8 cellular contexts compared by ENCODE assay signal in genomic region chr11:17389205-17389956, GRCh38. TPM values are rescaled to one million over a fixed set of nuclear protein-coding genes. Genes with fewer than 3 reads are reported as not detected.
DNase-seq lines count a peak whose midpoint lies in the region; ATAC-seq, FAIRE-seq and TF ChIP-seq lines count a peak whose summit lies in the region.

No MANE protein-coding gene starts in this region.

- H3K4me2 ChIP-seq in keratinocyte (ENCODE audit: control insufficient read depth, extremely low read depth, insufficient read depth, low read depth, low read length) = peak overlapping the region; percentile 58

- peaks cover 20% of the 10 kb centered on the region for H3K27me3 Mint-ChIP-seq in WTC11 (ENCODE audit: low read depth)

- peaks cover 6% of the 10 kb centered on the region for H3K4me1 Mint-ChIP-seq in WTC11

- no peaks in the 10 kb centered on the region for H3K9me1 ChIP-seq in keratinocyte (ENCODE audit: control insufficient read depth, extremely low read depth, insufficient read depth, low read length)

- FAIRE-seq in bronchial epithelial cell (lab: Jason Lieb, UNC) (no peak), keratinocyte (lab: Jason Lieb, UNC) (no peak), RCC 7860 (lab: Jason Lieb, UNC) (no peak)

- H3K4me3 Mint-ChIP-seq in WTC11 = peak overlapping the region; percentile 67

- peak; percentile 80 for TF ChIP-seq CTCF in GM12875 (IDR thresholded peaks at IDR 0.05; ENCODE audit: borderline replicate concordance, insufficient read depth, low read depth, low read length)
- TF ChIP-seq CTCF in WTC11 (IDR thresholded peaks at IDR 0.05) = peak; percentile 77
- TF ChIP-seq CTCF in bronchial epithelial cell (IDR thresholded peaks at IDR 0.05; ENCODE audit: insufficient read depth, low read length, severe bottlenecking) = peak; percentile 59
- peak in 2 of 3 experiments; percentile 63 to 65 for TF ChIP-seq CTCF in keratinocyte (optimal IDR thresholded peaks at IDR 0.05 in 1 of 3, IDR thresholded peaks at IDR 0.05 in 1 of 3, conservative IDR thresholded peaks at IDR 0.05 in 1 of 3; ENCODE audit: extremely low read depth in 1 of 3, insufficient read depth in 2 of 3, low read length in 3 of 3)

- H3K4me1 ChIP-seq in keratinocyte (ENCODE audit: control insufficient read depth, extremely low read depth, insufficient read depth, low read length) = no peaks in the 10 kb centered on the region

- CTCF ChIA-PET in WTC11 (lab: Charles Lee) = interaction anchor here (0.6 to 2.5 kb wide), 28 partner anchors 10 to 1721 kb away, joined by 3 to 31 read pairs (median 5); partner anchors contain the start of genes ABCC8, MYOD1 and OTOG

- no peaks in the 10 kb centered on the region for H3K9me3 Mint-ChIP-seq in WTC11

- peak overlapping the region; percentile 31 for H3K4me3 ChIP-seq in GM12875 (ENCODE audit: low read depth, low read length)
- H3K4me3 ChIP-seq in bronchial epithelial cell (ENCODE audit: low read depth, low read length) = peak overlapping the region; percentile 42
- H3K4me3 ChIP-seq in keratinocyte (ENCODE audit: control insufficient read depth in 2 of 3, extremely low read depth in 1 of 3, insufficient read depth in 2 of 3, low read depth in 1 of 3, low read length in 3 of 3) = peak overlapping the region; percentile 34 to 55 (median 38)

- H3K27ac Mint-ChIP-seq in WTC11 = no peak overlapping the region

- H3K27me3 ChIP-seq in bronchial epithelial cell (ENCODE audit: control insufficient read depth, insufficient read depth, low read length) (no peaks in the 10 kb centered on the region), keratinocyte (ENCODE audit: control insufficient read depth, extremely low read depth, insufficient read depth, low read length) (peaks cover 13% of the 10 kb centered on the region)

- no peak overlapping the region for H3K9ac ChIP-seq in keratinocyte (ENCODE audit: control insufficient read depth, extremely low read depth, insufficient read depth, low read length)

- POLR2A ChIA-PET in WTC11 (lab: Charles Lee) = interaction anchor here (0.6 to 0.7 kb wide), 4 partner anchors 80 to 465 kb away, joined by 3 to 6 read pairs (median 4); no protein-coding TSS in a partner anchor

- peaks cover 10% of the 10 kb centered on the region; the same call in 1 of the 2 replicates for H3K36me3 Mint-ChIP-seq in WTC11

- peak; percentile 87 to 90 for DNase-seq in NCI-H2081 (lab: John Stamatoyannopoulos, UW)
- peak; percentile 84 for DNase-seq in WTC11 (ENCODE audit: low spot score)
- DNase-seq in bronchial epithelial cell (ENCODE audit: low read depth) = peak; percentile 39
- DNase-seq in keratinocyte (ENCODE audit: low read depth, low spot score) = no peak
- peak; percentile 44 to 67 for DNase-seq in stimulated activated CD4-positive, alpha-beta T cell treated with anti-CD3 and anti-CD28 coated beads, Interleukin-15, amount 100 ng/mL, for 48 hours (ENCODE audit: low read depth in 2 of 2)
- DNase-seq in RCC 7860 (ENCODE audit: low spot score) = no peak

- no peaks in the 10 kb centered on the region for H3K9me3 ChIP-seq in keratinocyte (ENCODE audit: control insufficient read depth, low read depth, low read length)

- no peaks in the 10 kb centered on the region for H3K79me2 ChIP-seq in keratinocyte (ENCODE audit: control insufficient read depth, insufficient read depth, low read length)

- H2AFZ ChIP-seq in keratinocyte (ENCODE audit: control insufficient read depth, low read length) = peak overlapping the region; percentile 52

- H4K20me1 ChIP-seq in keratinocyte (ENCODE audit: control insufficient read depth, extremely low read depth, insufficient read depth, low read length) = no peaks in the 10 kb centered on the region

- H3K27ac ChIP-seq in keratinocyte (ENCODE audit: control insufficient read depth, insufficient read depth, low read length) = no peak overlapping the region

- ATAC-seq in HG02943 (IDR thresholded peaks at IDR 0.05; ENCODE audit: low read depth, unreplicated experiment) (peak; percentile 61), WTC11 (peak; percentile 69)

- dilution Hi-C loops in keratinocyte (cut with MboI; ENCODE audit: extremely low pct_ligation_motif_present, low sequenced_read_pairs) = no loop called here

- H3K36me3 ChIP-seq in bronchial epithelial cell (ENCODE audit: control insufficient read depth, insufficient read depth, low read length) (no peaks in the 10 kb centered on the region), keratinocyte (ENCODE audit: control insufficient read depth in 2 of 2, extremely low read depth in 1 of 2, insufficient read depth in 2 of 2, low read length in 2 of 2) (no peaks in the 10 kb centered on the region)

TF ChIP-seq in WTC11, 78 proteins besides CTCF, POLR2A, EP300 and RAD21 (continues in another document):
- TF ChIP-seq NFATC4 (CRISPR knock-in tag; IDR thresholded peaks at IDR 0.05) = no peak
- TF ChIP-seq GRHL2 (CRISPR knock-in tag; IDR thresholded peaks at IDR 0.05; ENCODE audit: insufficient replicate concordance, severe bottlenecking) = no peak
- TF ChIP-seq E2F4 (CRISPR knock-in tag; IDR thresholded peaks at IDR 0.05; ENCODE audit: borderline replicate concordance, low read depth) = no peak
- peak; percentile 98 for TF ChIP-seq PRDM15 (CRISPR knock-in tag; IDR thresholded peaks at IDR 0.05)

RNA-seq across cellular contexts. Expression of gene KCNJ11, which starts 0.9 kb away (rescaled TPM):
- total RNA-seq in WTC11 (2021) = 8.2 to 10.0 TPM (median 8.7 TPM) in 3 replicates
- total RNA-seq in bronchial epithelial cell = 0.77 and 0.79 TPM in 2 replicates
- polyA plus RNA-seq in keratinocyte = 0.03 TPM in 1 of 3 replicates, not detected in the others
- polyA plus RNA-seq in keratinocyte (2011; ENCODE audit: low read depth) = not detected
- polyA plus RNA-seq in keratinocyte (2011; cell fraction: cytosol; rRNA removed) = not detected in 2 replicates
- polyA plus RNA-seq in keratinocyte (2011; cell fraction: nucleus; rRNA removed) = not detected in 2 replicates
- 0.10 and 0.11 TPM in 2 replicates for polyA plus RNA-seq in keratinocyte (2012; ENCODE audit: low replicate concordance)
- not detected in 3 replicates for polyA minus RNA-seq in keratinocyte
- polyA minus RNA-seq in keratinocyte (2011; cell fraction: cytosol; rRNA and poly(A)+ RNA removed) = not detected
- not detected in 2 replicates for polyA minus RNA-seq in keratinocyte (2011; cell fraction: nucleus; rRNA and poly(A)+ RNA removed)

RNA-seq across cellular contexts. Expression of gene NCR3LG1, which starts 37.8 kb away (rescaled TPM):
- total RNA-seq in WTC11 (2021) = 2.0 to 2.7 TPM (median 2.5 TPM) in 3 replicates
- 1.3 and 2.6 TPM in 2 replicates for total RNA-seq in bronchial epithelial cell
- polyA plus RNA-seq in keratinocyte = 3.2 to 3.9 TPM (median 3.5 TPM) in 3 replicates
- 1.3 TPM for polyA plus RNA-seq in keratinocyte (2011; ENCODE audit: low read depth)
- 1.2 and 1.4 TPM in 2 replicates for polyA plus RNA-seq in keratinocyte (2011; cell fraction: cytosol; rRNA removed)
- polyA plus RNA-seq in keratinocyte (2011; cell fraction: nucleus; rRNA removed) = 9.6 TPM in 2 replicates
- polyA plus RNA-seq in keratinocyte (2012; ENCODE audit: low replicate concordance) = 1.6 and 2.2 TPM in 2 replicates
- 4.6 to 9.3 TPM (median 6.4 TPM) in 3 replicates for polyA minus RNA-seq in keratinocyte
- 4.8 TPM for polyA minus RNA-seq in keratinocyte (2011; cell fraction: cytosol; rRNA and poly(A)+ RNA removed)
- 9.8 and 15.9 TPM in 2 replicates for polyA minus RNA-seq in keratinocyte (2011; cell fraction: nucleus; rRNA and poly(A)+ RNA removed)

Comparison
In these comparisons a context has a peak if more than half of its experiments do, and no peak if none do; other contexts are left out.
1. DNase-seq: peak in NCI-H2081 (2 of 2), WTC11 (single experiment), bronchial epithelial cell (single experiment) and stimulated activated CD4-positive, alpha-beta T cell treated with anti-CD3 and anti-CD28 coated beads, Interleukin-15, amount 100 ng/mL, for 48 hours (2 of 2); none in keratinocyte (single experiment) and RCC 7860 (single experiment).
2. Peak in every context shown above with its lines, with median percentiles within 50 percentile points of each other: H3K4me3 ChIP-seq and CTCF ChIP-seq.